ENCODE assay signal across 2 cellular contexts in genomic region chr12:70277973-70278372, GRCh38.
TF ChIP-seq lines count a peak whose summit lies in the region.

No MANE protein-coding gene starts in this region.

TF ChIP-seq in GM12891, 5 proteins besides CTCF, POLR2A, EP300 and RAD21:
- TF ChIP-seq SPI1 (IDR thresholded peaks at IDR 0.05; ENCODE audit: low read depth, low read length) (no peak), POU2F2 (IDR thresholded peaks at IDR 0.05; ENCODE audit: low read depth, low read length) (no peak), TAF1 (IDR thresholded peaks at IDR 0.05; ENCODE audit: low read depth, low read length) (no peak), PAX5 (IDR thresholded peaks at IDR 0.05; ENCODE audit: insufficient read depth, low read length, severe bottlenecking) (no peak), POLR2AphosphoS5 (IDR thresholded peaks at IDR 0.05; ENCODE audit: low read depth, low read length) (no peak)

TF ChIP-seq in GM12878, 131 proteins besides CTCF, POLR2A, EP300 and RAD21:
- TF ChIP-seq, protein P1, sequence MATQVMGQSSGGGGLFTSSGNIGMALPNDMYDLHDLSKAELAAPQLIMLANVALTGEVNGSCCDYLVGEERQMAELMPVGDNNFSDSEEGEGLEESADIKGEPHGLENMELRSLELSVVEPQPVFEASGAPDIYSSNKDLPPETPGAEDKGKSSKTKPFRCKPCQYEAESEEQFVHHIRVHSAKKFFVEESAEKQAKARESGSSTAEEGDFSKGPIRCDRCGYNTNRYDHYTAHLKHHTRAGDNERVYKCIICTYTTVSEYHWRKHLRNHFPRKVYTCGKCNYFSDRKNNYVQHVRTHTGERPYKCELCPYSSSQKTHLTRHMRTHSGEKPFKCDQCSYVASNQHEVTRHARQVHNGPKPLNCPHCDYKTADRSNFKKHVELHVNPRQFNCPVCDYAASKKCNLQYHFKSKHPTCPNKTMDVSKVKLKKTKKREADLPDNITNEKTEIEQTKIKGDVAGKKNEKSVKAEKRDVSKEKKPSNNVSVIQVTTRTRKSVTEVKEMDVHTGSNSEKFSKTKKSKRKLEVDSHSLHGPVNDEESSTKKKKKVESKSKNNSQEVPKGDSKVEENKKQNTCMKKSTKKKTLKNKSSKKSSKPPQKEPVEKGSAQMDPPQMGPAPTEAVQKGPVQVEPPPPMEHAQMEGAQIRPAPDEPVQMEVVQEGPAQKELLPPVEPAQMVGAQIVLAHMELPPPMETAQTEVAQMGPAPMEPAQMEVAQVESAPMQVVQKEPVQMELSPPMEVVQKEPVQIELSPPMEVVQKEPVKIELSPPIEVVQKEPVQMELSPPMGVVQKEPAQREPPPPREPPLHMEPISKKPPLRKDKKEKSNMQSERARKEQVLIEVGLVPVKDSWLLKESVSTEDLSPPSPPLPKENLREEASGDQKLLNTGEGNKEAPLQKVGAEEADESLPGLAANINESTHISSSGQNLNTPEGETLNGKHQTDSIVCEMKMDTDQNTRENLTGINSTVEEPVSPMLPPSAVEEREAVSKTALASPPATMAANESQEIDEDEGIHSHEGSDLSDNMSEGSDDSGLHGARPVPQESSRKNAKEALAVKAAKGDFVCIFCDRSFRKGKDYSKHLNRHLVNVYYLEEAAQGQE (IDR thresholded peaks at IDR 0.05; ENCODE audit: low read depth, low read length), result no peak
- TF ChIP-seq, protein P2, sequence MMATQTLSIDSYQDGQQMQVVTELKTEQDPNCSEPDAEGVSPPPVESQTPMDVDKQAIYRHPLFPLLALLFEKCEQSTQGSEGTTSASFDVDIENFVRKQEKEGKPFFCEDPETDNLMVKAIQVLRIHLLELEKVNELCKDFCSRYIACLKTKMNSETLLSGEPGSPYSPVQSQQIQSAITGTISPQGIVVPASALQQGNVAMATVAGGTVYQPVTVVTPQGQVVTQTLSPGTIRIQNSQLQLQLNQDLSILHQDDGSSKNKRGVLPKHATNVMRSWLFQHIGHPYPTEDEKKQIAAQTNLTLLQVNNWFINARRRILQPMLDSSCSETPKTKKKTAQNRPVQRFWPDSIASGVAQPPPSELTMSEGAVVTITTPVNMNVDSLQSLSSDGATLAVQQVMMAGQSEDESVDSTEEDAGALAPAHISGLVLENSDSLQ (IDR thresholded peaks at IDR 0.05), result 0 out of 2 replicates have a peak, but pooled peaks have one; percentile 15
TF ChIP-seq in GM12878: peak in this region for 1.
